Comparison of ENCODE assay signal across 14 cellular contexts in the genomic region with DNA sequence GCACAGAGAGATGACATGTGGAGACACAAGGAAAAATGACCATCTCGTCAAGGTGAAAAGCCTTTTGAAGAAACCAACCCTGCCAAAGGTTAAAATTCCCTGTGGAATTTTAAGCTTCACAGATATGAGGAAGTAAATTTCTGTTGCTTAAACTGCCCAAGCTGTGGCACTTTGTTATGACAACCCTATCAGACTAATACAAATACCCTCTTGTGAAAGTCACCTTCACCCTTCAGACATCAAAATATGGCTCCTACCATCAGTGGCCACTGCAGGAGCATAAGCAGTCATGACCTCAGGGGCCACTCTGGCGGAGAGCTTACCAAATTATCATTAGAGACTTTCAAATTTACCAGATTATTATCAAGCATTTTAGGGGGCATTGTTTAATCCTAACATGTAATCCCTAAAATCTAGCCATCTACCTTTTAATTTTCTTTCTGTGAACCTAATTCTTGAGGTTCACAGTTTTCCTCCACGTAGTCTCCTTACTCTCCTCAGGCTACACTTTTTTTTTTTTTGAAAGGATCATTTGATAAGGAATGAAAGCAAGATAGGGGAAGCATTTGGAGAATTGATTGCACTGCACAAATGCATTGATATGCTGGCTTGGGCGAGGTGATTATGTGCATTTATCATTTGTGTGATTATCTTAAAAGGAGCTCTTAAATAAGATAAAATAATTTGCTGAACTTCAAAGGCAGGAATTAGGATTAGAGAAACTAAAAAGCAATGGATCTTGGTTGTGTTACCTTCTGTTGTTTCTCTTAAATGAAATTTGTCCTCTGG.
DNase-seq lines count a peak whose midpoint lies in the region; ATAC-seq, FAIRE-seq and TF ChIP-seq lines count a peak whose summit lies in the region.
"Had no signal": no experiment of that assay in that cellular context is flagged by ENCODE, and none has a peak within 500 bp of the region (broad histone marks: within the 10 kb centered on the region; RNA-seq: fewer than 3 reads in every experiment).

No MANE protein-coding gene starts in this region.

- FAIRE-seq in pancreas (lab: Jason Lieb, UNC), result no peak
- FAIRE-seq: H1 had no signal

- DNase-seq in Right ventricle myocardium inferior (ENCODE audit: missing footprints) (no peak), cardiac septum (ENCODE audit: low spot score) (no peak), HT-29 (ENCODE audit: low spot score) (peak; percentile 33), left ventricle myocardium superior (no peak), pancreas (no peak)
- DNase-seq: CD8-positive, alpha-beta T cell; DMS79 treated with DMSO at 0.1 percent for 48 hours; GF-D8; H9 had no signal

- no peak for TF ChIP-seq CTCF in pancreas (IDR thresholded peaks at IDR 0.05)
- no peak for TF ChIP-seq CTCF in gastroesophageal sphincter (IDR thresholded peaks at IDR 0.05)

- TF ChIP-seq POLR2A in gastroesophageal sphincter (IDR thresholded peaks at IDR 0.05), result no peak

- H3K9me3 ChIP-seq in pancreas (no peaks in the 10 kb centered on the region), gastroesophageal sphincter (peaks cover 0 to 19% (median 0%) of the 10 kb centered on the region in 3 donors)

- no peaks in the 10 kb centered on the region for H3K36me3 ChIP-seq in pancreas
- no peaks in the 10 kb centered on the region for H3K36me3 ChIP-seq in gastroesophageal sphincter
- H3K36me3 ChIP-seq: BLaER1 treated with 17β-estradiol and CSF1 and Interleukin-3, amounts not matched to agents 10 nM and 100 nM had no signal

- intact Hi-C loops in Right ventricle myocardium inferior (cut with DNase I), result no loop called here
- intact Hi-C loops in cardiac septum (cut with DNase I), result no loop called here
- intact Hi-C loops in left ventricle myocardium superior (cut with micrococcal nuclease), result no loop called here
- intact Hi-C loops in pancreas (cut with DNase I), result no loop called here

- H3K4me3 ChIP-seq in pancreas, result no peak overlapping the region
- no peak overlapping the region for H3K4me3 ChIP-seq in gastroesophageal sphincter
- H3K4me3 ChIP-seq: BLaER1 treated with 17β-estradiol and CSF1 and Interleukin-3, amounts not matched to agents 10 nM and 100 nM had no signal

- TF ChIP-seq EP300 in gastroesophageal sphincter (IDR thresholded peaks at IDR 0.05), result no peak

- WGBS in pancreas, 2 donors, result 36 to 39% methylated on average over 4 of the region's 4 CpGs
- WGBS in gastroesophageal sphincter (ENCODE audit: low coverage in 1 of 2), 2 donors, result 32 to 97% methylated on average over 4 of the region's 4 CpGs

- ATAC-seq in Right ventricle myocardium inferior (peak; percentile 89), left ventricle myocardium superior (peak; percentile 86), pancreas (peak; percentile 40 to 72 (median 47)), HG03565 (IDR thresholded peaks at IDR 0.05; ENCODE audit: unreplicated experiment) (no peak), gastroesophageal sphincter (no peak), GM19351 (IDR thresholded peaks at IDR 0.05; ENCODE audit: unreplicated experiment) (no peak)
- ATAC-seq: CD8-positive, alpha-beta T cell had no signal

- peaks cover 0 to 5% (median 4%) of the 10 kb centered on the region in 3 donors for H3K4me1 ChIP-seq in pancreas
- H3K4me1 ChIP-seq in gastroesophageal sphincter, result no peaks in the 10 kb centered on the region

- no peaks in the 10 kb centered on the region for H3K27me3 ChIP-seq in pancreas
- no peaks in the 10 kb centered on the region for H3K27me3 ChIP-seq in gastroesophageal sphincter
- H3K27me3 ChIP-seq: BLaER1 treated with 17β-estradiol and CSF1 and Interleukin-3, amounts not matched to agents 10 nM and 100 nM had no signal

- H3K27ac ChIP-seq in pancreas, result no peak overlapping the region
- no peak overlapping the region for H3K27ac ChIP-seq in gastroesophageal sphincter
- H3K27ac ChIP-seq: BLaER1 treated with 17β-estradiol and CSF1 and Interleukin-3, amounts not matched to agents 10 nM and 100 nM had no signal

Comparison
In these comparisons a context has a peak if more than half of its experiments do, and no peak if none do; other contexts are left out.
1. ATAC-seq: peak in Right ventricle myocardium inferior (single experiment), left ventricle myocardium superior (single experiment) and pancreas (4 of 4); none in HG03565 (single experiment), gastroesophageal sphincter (single experiment) and GM19351 (single experiment).